Comparison of ENCODE assay signal across 14 cellular contexts in genomic region chr2:11998218-11998617, GRCh38.
DNase-seq lines count a peak whose midpoint lies in the region; ATAC-seq, FAIRE-seq and TF ChIP-seq lines count a peak whose summit lies in the region.
"Had no signal": no experiment of that assay in that cellular context is flagged by ENCODE, and none has a peak within 500 bp of the region (broad histone marks: within the 10 kb centered on the region; RNA-seq: fewer than 3 reads in every experiment).

No MANE protein-coding gene starts in this region.

- no peak for TF ChIP-seq POLR2A in GM12891 (IDR thresholded peaks at IDR 0.05; ENCODE audit: low read depth, low read length)

- no peaks in the 10 kb centered on the region for H3K9me2 ChIP-seq in GM23248 (ENCODE audit: insufficient read depth)

- no peak overlapping the region for H3K9ac ChIP-seq in GM23248
- H3K9ac ChIP-seq: KMS-11 had no signal

- no peak for ATAC-seq in esophagus mucosa

- FAIRE-seq in GM12891 (lab: Jason Lieb, UNC) = peak; percentile 92
- FAIRE-seq: G401.6 had no signal

- no peak overlapping the region for H3K4me3 ChIP-seq in GM23248
- H3K4me3 ChIP-seq: cardiac muscle cell, hepatocyte had no signal

- H4K20me1 ChIP-seq in GM23248 (ENCODE audit: insufficient read depth) = no peaks in the 10 kb centered on the region

- no peaks in the 10 kb centered on the region for H3K79me2 ChIP-seq in GM23248 (ENCODE audit: insufficient read depth)
- H3K79me2 ChIP-seq: hepatocyte had no signal

- H3K27ac ChIP-seq in GM23248 = no peak overlapping the region
- H3K27ac ChIP-seq: cardiac muscle cell, hepatocyte, KMS-11 had no signal

- no peak for DNase-seq in GM12891 (ENCODE audit: insufficient read length, low spot score)
- peak; percentile 43 for DNase-seq in GM23248
- DNase-seq in RPMI7951 (ENCODE audit: low read depth) = peak; percentile 83
- peak; percentile 75 for DNase-seq in iris pigment epithelial cell (ENCODE audit: low read depth)
- no peak for DNase-seq in HPDE6-E6E7 (ENCODE audit: extremely low spot score)
- no peak for DNase-seq in hypothalamus (lab: John Stamatoyannopoulos, UW)
- no peak for DNase-seq in activated effector memory CD4-positive, alpha-beta T cell treated with Interleukin-2 at 50 U/mL for 16 hours
- DNase-seq: activated CD4-positive, alpha-beta T cell treated with anti-CD3 and anti-CD28 coated beads for 1 hour; GOT3 had no signal

- no peak overlapping the region for H2AFZ ChIP-seq in GM23248
- H2AFZ ChIP-seq: hepatocyte had no signal

- H3K27me3 ChIP-seq in GM23248 (replicated peaks; ENCODE audit: insufficient read depth) = no peaks in the 10 kb centered on the region
- H3K27me3 ChIP-seq: cardiac muscle cell, hepatocyte had no signal

- in situ Hi-C loops in GM23248 (cut with MboI) = no loop called here

- no peak overlapping the region for H3K4me2 ChIP-seq in GM23248 (ENCODE audit: unreplicated experiment)
- H3K4me2 ChIP-seq: hepatocyte, KMS-11 had no signal

- WGBS in GM23248 (ENCODE audit: low coverage in 1 of 2, low lambda C conversion rate in 2 of 2, missing lambda C conversion rate in 2 of 2), 2 experiments = 64 to 78% methylated on average over 2 of the region's 2 CpGs

- H3K4me1 ChIP-seq in GM23248 (ENCODE audit: insufficient read depth) = peaks cover 26% of the 10 kb centered on the region

- H3K9me3 ChIP-seq in GM23248 (ENCODE audit: low read depth) = no peaks in the 10 kb centered on the region

- H3F3A ChIP-seq in GM23248 (ENCODE audit: insufficient read depth) = peaks cover 6% of the 10 kb centered on the region; the same call in 1 of the 2 replicates

- no peaks in the 10 kb centered on the region for H3K36me3 ChIP-seq in GM23248 (ENCODE audit: low read depth)
- H3K36me3 ChIP-seq: cardiac muscle cell had no signal

TF ChIP-seq in GM12891, 5 proteins besides CTCF, POLR2A, EP300 and RAD21:
- TF ChIP-seq POU2F2 (IDR thresholded peaks at IDR 0.05; ENCODE audit: low read depth, low read length) = no peak
- no peak for TF ChIP-seq SPI1 (IDR thresholded peaks at IDR 0.05; ENCODE audit: low read depth, low read length)
- no peak for TF ChIP-seq TAF1 (IDR thresholded peaks at IDR 0.05; ENCODE audit: low read depth, low read length)
- TF ChIP-seq POLR2AphosphoS5 (IDR thresholded peaks at IDR 0.05; ENCODE audit: low read depth, low read length) = no peak
- no peak for TF ChIP-seq PAX5 (IDR thresholded peaks at IDR 0.05; ENCODE audit: insufficient read depth, low read length, severe bottlenecking)

Comparison
In these comparisons a context has a peak if more than half of its experiments do, and no peak if none do; other contexts are left out.
1. DNase-seq: peak in GM23248 (single experiment), RPMI7951 (single experiment) and iris pigment epithelial cell (single experiment); none in GM12891 (single experiment), HPDE6-E6E7 (single experiment), hypothalamus (0 of 51) and activated effector memory CD4-positive, alpha-beta T cell treated with Interleukin-2 at 50 U/mL for 16 hours (single experiment).